ENCODE assay signal across 8 cellular contexts in genomic region chr1:198465201-198466144, GRCh38.
A peak's percentile ranks its signal among the peaks of the same experiment; 100 is the strongest.
DNase-seq lines count a peak whose midpoint lies in the region; ATAC-seq and TF ChIP-seq lines count a peak whose summit lies in the region.

No MANE protein-coding gene starts in this region.

- POLR2A ChIA-PET in AG04449 (lab: Yijun Ruan, JAX), result no interaction called here

- no peaks in the 10 kb centered on the region for H3K9me3 Mint-ChIP-seq in type B pancreatic cell

- H3K4me3 Mint-ChIP-seq in type B pancreatic cell, result no peak overlapping the region

- intact Hi-C loops in left colon (cut with DNase I, micrococcal nuclease), result no loop called here

- H3K27ac Mint-ChIP-seq in type B pancreatic cell, result peak overlapping the region; percentile 77

- CTCF ChIA-PET in AG04449 (lab: Yijun Ruan, JAX), result interaction anchor here (0.6 to 5.2 kb wide), 17 partner anchors 9 to 939 kb away, joined by 3 to 66 read pairs (median 3); no protein-coding TSS in a partner anchor

- DNase-seq in AG04449 (ENCODE audit: low read depth, low spot score), result peak; percentile 49
- peak; percentile 55 for DNase-seq in NCI-H82 treated with DMSO at 0.1 percent for 48 hours (lab: John Stamatoyannopoulos, UW; ENCODE audit: unreplicated experiment)
- DNase-seq in cardiac fibroblast (ENCODE audit: low read depth in 2 of 2), result peak; percentile 80 to 83
- no peak for DNase-seq in left colon
- no peak for DNase-seq in type B pancreatic cell (ENCODE audit: extremely low spot score, unreplicated experiment)
- DNase-seq in activated CD4-positive, alpha-beta T cell treated with anti-CD3 and anti-CD28 coated beads for 48 hours, result no peak

- ATAC-seq in HG03571 (IDR thresholded peaks at IDR 0.05; ENCODE audit: unreplicated experiment) (peak; percentile 57), left colon (peak; percentile 51)

- TF ChIP-seq CTCF in AG04449 (IDR thresholded peaks at IDR 0.05; ENCODE audit: insufficient read depth, low read length, missing control alignments) (peak; percentile 30), GM12875 (IDR thresholded peaks at IDR 0.05; ENCODE audit: borderline replicate concordance, insufficient read depth, low read depth, low read length) (peak; percentile 38; the same call in 1 of the 2 replicates), cardiac fibroblast (IDR thresholded peaks at IDR 0.05; ENCODE audit: low read depth, low read length) (peak; percentile 56), type B pancreatic cell (conservative IDR thresholded peaks at IDR 0.05) (peak; percentile 84)

- no peaks in the 10 kb centered on the region for H3K36me3 Mint-ChIP-seq in type B pancreatic cell

- H3K4me3 ChIP-seq in AG04449 (ENCODE audit: low read depth, low read length) (no peak overlapping the region), GM12875 (ENCODE audit: low read depth, low read length) (no peak overlapping the region), cardiac fibroblast (replicated peaks in 1 of 2; ENCODE audit: low read depth in 2 of 2, low read length in 2 of 2) (no peak overlapping the region)

- H3K27me3 Mint-ChIP-seq in type B pancreatic cell, result no peaks in the 10 kb centered on the region

- no peaks in the 10 kb centered on the region for H3K4me1 Mint-ChIP-seq in type B pancreatic cell (ENCODE audit: unreplicated experiment)

Comparison
In these comparisons a context has a peak if more than half of its experiments do, and no peak if none do; other contexts are left out.
1. DNase-seq: peak in AG04449 (single experiment), NCI-H82 treated with DMSO at 0.1 percent for 48 hours (single experiment) and cardiac fibroblast (2 of 2); none in left colon (0 of 2), type B pancreatic cell (single experiment) and activated CD4-positive, alpha-beta T cell treated with anti-CD3 and anti-CD28 coated beads for 48 hours (single experiment).
2. CTCF ChIP-seq: peak in every context shown above with its lines; median percentile 84 in type B pancreatic cell; 56 in cardiac fibroblast; 38 in GM12875; 30 in AG04449.